In genomic region chr21:16594191-16594590, GRCh38 we compare ENCODE assay signal across 15 cellular contexts.
DNase-seq lines count a peak whose midpoint lies in the region; TF ChIP-seq lines count a peak whose summit lies in the region.
"Had no signal": no experiment of that assay in that cellular context is flagged by ENCODE, and none has a peak within 500 bp of the region (broad histone marks: within the 10 kb centered on the region; RNA-seq: fewer than 3 reads in every experiment).

No MANE protein-coding gene starts in this region.

- no peak overlapping the region for H3K4me3 ChIP-seq in endodermal cell (ENCODE audit: low read length)
- no peak overlapping the region for H3K4me3 ChIP-seq in H7 (ENCODE audit: insufficient read depth, low read depth, low read length)
- H3K4me3 ChIP-seq: GM23338, HAP-1 had no signal

- H3K9ac ChIP-seq in endodermal cell (ENCODE audit: extremely low read depth, low read length, poor library complexity, severe bottlenecking), result no peak overlapping the region

- H3K4me1 Mint-ChIP-seq in endodermal cell (peaks cover 2% of the 10 kb centered on the region), mesothelial cell of epicardium (peaks cover 44% of the 10 kb centered on the region)
- H3K4me1 Mint-ChIP-seq: B cell had no signal

- no peaks in the 10 kb centered on the region for H3K36me3 ChIP-seq in endodermal cell (ENCODE audit: control insufficient read depth, insufficient read depth, low read length)
- H3K36me3 ChIP-seq in H7 (replicated peaks; ENCODE audit: control insufficient read depth, insufficient read depth, low read length), result no peaks in the 10 kb centered on the region
- H3K36me3 ChIP-seq: HAP-1 had no signal

- peak overlapping the region; percentile 9 for H3K27ac ChIP-seq in endodermal cell (ENCODE audit: low read depth, low read length)

- no peak for TF ChIP-seq CTCF in endodermal cell (conservative IDR thresholded peaks at IDR 0.05)
- TF ChIP-seq CTCF in mesothelial cell of epicardium (IDR thresholded peaks at IDR 0.05; ENCODE audit: unreplicated experiment), result no peak

- H3K4me3 Mint-ChIP-seq in endodermal cell, result no peak overlapping the region
- H3K4me3 Mint-ChIP-seq in mesothelial cell of epicardium, result no peak overlapping the region
- H3K4me3 Mint-ChIP-seq: B cell; CD4-positive, alpha-beta T cell; GM23338; HFFc6 had no signal

- no peaks in the 10 kb centered on the region for H3K27me3 ChIP-seq in endodermal cell (ENCODE audit: control insufficient read depth, insufficient read depth, low read length, poor library complexity, severe bottlenecking)
- H3K27me3 ChIP-seq in H7 (ENCODE audit: control insufficient read depth, insufficient read depth, low read length), result no peaks in the 10 kb centered on the region

- WGBS in endodermal cell (ENCODE audit: insufficient coverage in 1 of 2, insufficient read length in 1 of 2), 2 experiments, result 88% methylated on average over 1 of the region's 1 CpG; no CpG with 5 or more reads in 1 of the 2 experiments

- H3K36me3 Mint-ChIP-seq in endodermal cell (ENCODE audit: low read depth) (no peaks in the 10 kb centered on the region), mesothelial cell of epicardium (peaks cover 12% of the 10 kb centered on the region)

- H3K9me3 ChIP-seq in endodermal cell (ENCODE audit: control insufficient read depth, low read length), result no peaks in the 10 kb centered on the region
- H3K9me3 ChIP-seq: HAP-1 had no signal

- H3K27ac Mint-ChIP-seq in endodermal cell (no peak overlapping the region), mesothelial cell of epicardium (peak overlapping the region; percentile 21)
- H3K27ac Mint-ChIP-seq: B cell; CD4-positive, alpha-beta T cell; GM23338; HFFc6 had no signal

- H3K27me3 Mint-ChIP-seq in endodermal cell (ENCODE audit: insufficient read depth), result no peaks in the 10 kb centered on the region
- no peaks in the 10 kb centered on the region for H3K27me3 Mint-ChIP-seq in mesothelial cell of epicardium (ENCODE audit: low read depth)
- H3K27me3 Mint-ChIP-seq: B cell; CD4-positive, alpha-beta T cell had no signal

- H3K4me1 ChIP-seq in endodermal cell (ENCODE audit: control insufficient read depth, insufficient read depth, low read length), result no peaks in the 10 kb centered on the region

- H3K9me3 Mint-ChIP-seq in endodermal cell (no peaks in the 10 kb centered on the region), mesothelial cell of epicardium (peaks cover 6% of the 10 kb centered on the region)
- H3K9me3 Mint-ChIP-seq: CD4-positive, alpha-beta T cell; GM23338; HFFc6 had no signal

- peak; percentile 32 for DNase-seq in HCEC 1CT
- no peak for DNase-seq in endodermal cell
- no peak for DNase-seq in mesothelial cell of epicardium (ENCODE audit: low spot score in 2 of 2, unreplicated experiment in 2 of 2)
- no peak for DNase-seq in iPS-NIHi7 (ENCODE audit: extremely low spot score)
- DNase-seq in NAMALWA (ENCODE audit: low spot score), result no peak
- no peak for DNase-seq in H7
- DNase-seq in activated CD4-positive, alpha-beta T cell treated with anti-CD3 and anti-CD28 coated beads for 48 hours, result no peak
- DNase-seq: C1 segment of cervical spinal cord; CD4-positive, alpha-beta T cell; DMS79; GDM1; HFFc6 had no signal
